In genomic region chr9:112059145-112059979, GRCh38 we compare ENCODE assay signal across 1 cellular context.
TF ChIP-seq lines count a peak whose summit lies in the region.

No MANE protein-coding gene starts in this region.

TF ChIP-seq in SK-N-SH, 30 proteins besides CTCF, POLR2A, EP300 and RAD21 (continued from another document):
- no peak for TF ChIP-seq NRF1 (IDR thresholded peaks at IDR 0.05; ENCODE audit: low read depth, low read length)
- no peak for TF ChIP-seq SIN3A (IDR thresholded peaks at IDR 0.05; ENCODE audit: borderline replicate concordance, low read depth, low read length)
- no peak for TF ChIP-seq TEAD4 (IDR thresholded peaks at IDR 0.05; ENCODE audit: borderline replicate concordance, insufficient read depth)
- TF ChIP-seq MXI1 (IDR thresholded peaks at IDR 0.05; ENCODE audit: low read depth, low read length): no peak
- no peak for TF ChIP-seq POLR2AphosphoS5 (IDR thresholded peaks at IDR 0.05; ENCODE audit: low read depth, low read length)
- no peak for TF ChIP-seq EZH2phosphoT487 (IDR thresholded peaks at IDR 0.05; ENCODE audit: borderline replicate concordance, low read depth)
- TF ChIP-seq RFX5 (IDR thresholded peaks at IDR 0.05; ENCODE audit: low read length): no peak
- no peak for TF ChIP-seq GATA2 (CRISPR knock-in tag; IDR thresholded peaks at IDR 0.05)
- no peak for TF ChIP-seq SMC3 (IDR thresholded peaks at IDR 0.05; ENCODE audit: low read depth, low read length)
- no peak for TF ChIP-seq MEF2A (IDR thresholded peaks at IDR 0.05; ENCODE audit: borderline replicate concordance, low read depth)
- no peak for TF ChIP-seq FOXJ3 (CRISPR knock-in tag; IDR thresholded peaks at IDR 0.05)
- TF ChIP-seq CHD2 (IDR thresholded peaks at IDR 0.05; ENCODE audit: low read length, partially characterized antibody): no peak
- TF ChIP-seq RXRA (IDR thresholded peaks at IDR 0.05; ENCODE audit: borderline replicate concordance, low read depth): peak; percentile 46; the same call in 1 of the 2 replicates
- no peak for TF ChIP-seq YY1 (IDR thresholded peaks at IDR 0.05; ENCODE audit: low read depth)
- TF ChIP-seq FOXM1 (IDR thresholded peaks at IDR 0.05; ENCODE audit: low read depth): no peak
